Comparison of ENCODE assay signal across 1 cellular context in the genomic region with DNA sequence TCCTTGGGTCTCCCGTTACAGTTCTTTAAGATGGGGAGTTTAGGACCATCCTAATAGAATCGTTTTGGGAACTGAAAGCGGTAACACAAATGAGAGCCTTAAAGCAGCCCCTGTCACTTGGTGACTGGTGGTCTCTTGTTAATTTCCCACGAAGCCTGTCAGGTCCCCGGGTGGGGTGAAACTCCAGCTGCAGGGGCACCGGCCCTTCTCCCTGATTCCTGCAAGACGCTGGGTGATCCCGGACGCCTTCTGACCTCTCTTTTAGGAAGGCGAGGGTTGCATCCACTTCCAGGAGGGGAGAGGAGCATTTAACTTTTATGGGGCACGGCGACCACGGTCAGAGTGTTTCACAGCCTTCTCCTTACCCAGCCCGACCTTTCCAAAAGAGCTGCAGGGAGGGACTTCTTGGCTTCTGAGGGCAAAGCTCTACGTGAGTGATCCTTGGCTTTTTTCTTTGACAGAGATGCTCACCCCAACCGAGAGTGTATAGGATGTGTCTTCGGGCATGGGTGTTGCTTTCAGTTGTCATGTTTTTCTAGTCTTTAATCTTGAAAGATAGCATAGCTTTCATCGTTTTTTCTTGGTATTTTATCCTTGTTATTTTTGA.
TF ChIP-seq lines count a peak whose summit lies in the region.

No MANE protein-coding gene starts in this region.

TF ChIP-seq in K562, 482 proteins besides CTCF, POLR2A, EP300 and RAD21:
- peak; percentile 52 for TF ChIP-seq SAP30 (IDR thresholded peaks at IDR 0.05; ENCODE audit: borderline replicate concordance, insufficient read depth, low read depth, low read length, poor library complexity, severe bottlenecking)
- TF ChIP-seq, protein P1, sequence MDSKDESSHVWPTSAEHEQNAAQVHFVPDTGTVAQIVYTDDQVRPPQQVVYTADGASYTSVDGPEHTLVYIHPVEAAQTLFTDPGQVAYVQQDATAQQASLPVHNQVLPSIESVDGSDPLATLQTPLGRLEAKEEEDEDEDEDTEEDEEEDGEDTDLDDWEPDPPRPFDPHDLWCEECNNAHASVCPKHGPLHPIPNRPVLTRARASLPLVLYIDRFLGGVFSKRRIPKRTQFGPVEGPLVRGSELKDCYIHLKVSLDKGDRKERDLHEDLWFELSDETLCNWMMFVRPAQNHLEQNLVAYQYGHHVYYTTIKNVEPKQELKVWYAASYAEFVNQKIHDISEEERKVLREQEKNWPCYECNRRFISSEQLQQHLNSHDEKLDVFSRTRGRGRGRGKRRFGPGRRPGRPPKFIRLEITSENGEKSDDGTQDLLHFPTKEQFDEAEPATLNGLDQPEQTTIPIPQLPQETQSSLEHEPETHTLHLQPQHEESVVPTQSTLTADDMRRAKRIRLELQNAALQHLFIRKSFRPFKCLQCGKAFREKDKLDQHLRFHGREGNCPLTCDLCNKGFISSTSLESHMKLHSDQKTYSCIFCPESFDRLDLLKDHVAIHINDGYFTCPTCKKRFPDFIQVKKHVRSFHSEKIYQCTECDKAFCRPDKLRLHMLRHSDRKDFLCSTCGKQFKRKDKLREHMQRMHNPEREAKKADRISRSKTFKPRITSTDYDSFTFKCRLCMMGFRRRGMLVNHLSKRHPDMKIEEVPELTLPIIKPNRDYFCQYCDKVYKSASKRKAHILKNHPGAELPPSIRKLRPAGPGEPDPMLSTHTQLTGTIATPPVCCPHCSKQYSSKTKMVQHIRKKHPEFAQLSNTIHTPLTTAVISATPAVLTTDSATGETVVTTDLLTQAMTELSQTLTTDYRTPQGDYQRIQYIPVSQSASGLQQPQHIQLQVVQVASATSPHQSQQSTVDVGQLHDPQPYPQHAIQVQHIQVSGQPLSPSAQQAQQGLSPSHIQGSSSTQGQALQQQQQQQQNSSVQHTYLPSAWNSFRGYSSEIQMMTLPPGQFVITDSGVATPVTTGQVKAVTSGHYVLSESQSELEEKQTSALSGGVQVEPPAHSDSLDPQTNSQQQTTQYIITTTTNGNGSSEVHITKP (IDR thresholded peaks at IDR 0.05; ENCODE audit: partially characterized antibody) = peak; percentile 79
- no peak for TF ChIP-seq NR2F6 (CRISPR knock-in tag; IDR thresholded peaks at IDR 0.05)
- TF ChIP-seq, protein P2, sequence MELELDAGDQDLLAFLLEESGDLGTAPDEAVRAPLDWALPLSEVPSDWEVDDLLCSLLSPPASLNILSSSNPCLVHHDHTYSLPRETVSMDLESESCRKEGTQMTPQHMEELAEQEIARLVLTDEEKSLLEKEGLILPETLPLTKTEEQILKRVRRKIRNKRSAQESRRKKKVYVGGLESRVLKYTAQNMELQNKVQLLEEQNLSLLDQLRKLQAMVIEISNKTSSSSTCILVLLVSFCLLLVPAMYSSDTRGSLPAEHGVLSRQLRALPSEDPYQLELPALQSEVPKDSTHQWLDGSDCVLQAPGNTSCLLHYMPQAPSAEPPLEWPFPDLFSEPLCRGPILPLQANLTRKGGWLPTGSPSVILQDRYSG (tag; conservative IDR thresholded peaks at IDR 0.05; ENCODE audit: low read depth) = no peak
- TF ChIP-seq RBFOX2 (IDR thresholded peaks at IDR 0.05; ENCODE audit: low read depth, low read length) = peak; percentile 44; the same call in 1 of the 2 replicates
- no peak for TF ChIP-seq CEBPG (CRISPR knock-in tag; IDR thresholded peaks at IDR 0.05)
- TF ChIP-seq CEBPG (tag; conservative IDR thresholded peaks at IDR 0.05 in 1 of 2, IDR thresholded peaks at IDR 0.05 in 1 of 2) = no peak
TF ChIP-seq in K562: peak in this region for 3.
